In genomic region chr5:88226881-88227450, GRCh38 we compare ENCODE assay signal across 1 cellular context.
TF ChIP-seq lines count a peak whose summit lies in the region.

No MANE protein-coding gene starts in this region.

TF ChIP-seq in GM23338, 12 proteins besides CTCF, POLR2A, EP300 and RAD21 (continued from another document):
- TF ChIP-seq REST (IDR thresholded peaks at IDR 0.05; ENCODE audit: unreplicated experiment) = no peak
- no peak for TF ChIP-seq ZNF331 (CRISPR knock-in tag; IDR thresholded peaks at IDR 0.05; ENCODE audit: low read depth)
- no peak for TF ChIP-seq STAT1 (IDR thresholded peaks at IDR 0.05; ENCODE audit: unreplicated experiment)
- no peak for TF ChIP-seq CREB1 (CRISPR knock-in tag; IDR thresholded peaks at IDR 0.05; ENCODE audit: low read depth)
- TF ChIP-seq NANOG (IDR thresholded peaks at IDR 0.05; ENCODE audit: borderline replicate concordance) = no peak
